Comparison of ENCODE assay signal across 1 cellular context in genomic region chr10:58465641-58466040, GRCh38.
TF ChIP-seq lines count a peak whose summit lies in the region.

No MANE protein-coding gene starts in this region.

TF ChIP-seq in H1, 55 proteins besides CTCF, POLR2A, EP300 and RAD21:
- TF ChIP-seq TCF12 (IDR thresholded peaks at IDR 0.05; ENCODE audit: low read depth, low read length) (no peak), EZH2 (IDR thresholded peaks at IDR 0.05; ENCODE audit: low read depth, low read length, severe bottlenecking) (no peak), TAF1 (IDR thresholded peaks at IDR 0.05; ENCODE audit: low read depth, low read length) (no peak), RNF2 (IDR thresholded peaks at IDR 0.05; ENCODE audit: borderline replicate concordance, low read depth, low read length, missing control alignments, poor library complexity, severe bottlenecking) (no peak), RBBP5 (IDR thresholded peaks at IDR 0.05; ENCODE audit: borderline replicate concordance, low read depth, low read length) (no peak), SIRT6 (IDR thresholded peaks at IDR 0.05; ENCODE audit: low read length) (no peak), RXRA (IDR thresholded peaks at IDR 0.05; ENCODE audit: insufficient read depth, low read depth, low read length) (no peak), CREB1 (IDR thresholded peaks at IDR 0.05) (no peak), E2F6 (IDR thresholded peaks at IDR 0.05) (no peak), SIN3A (conservative IDR thresholded peaks at IDR 0.05 in 1 of 2, IDR thresholded peaks at IDR 0.05 in 1 of 2; ENCODE audit: low read depth in 1 of 2, low read length in 2 of 2) (no peak), SAP30 (IDR thresholded peaks at IDR 0.05; ENCODE audit: insufficient read depth, insufficient replicate concordance, low read length) (no peak), BRCA1 (IDR thresholded peaks at IDR 0.05; ENCODE audit: low read depth, low read length) (no peak), CHD1 (IDR thresholded peaks at IDR 0.05; ENCODE audit: low read depth, low read length) (no peak), SIX5 (IDR thresholded peaks at IDR 0.05; ENCODE audit: low read depth, low read length) (no peak), CHD2 (IDR thresholded peaks at IDR 0.05; ENCODE audit: low read length) (no peak), CBX8 (IDR thresholded peaks at IDR 0.05; ENCODE audit: borderline replicate concordance, low read depth, low read length) (no peak), HDAC2 (IDR thresholded peaks at IDR 0.05; ENCODE audit: borderline replicate concordance in 1 of 2, low read depth in 2 of 2, low read length in 2 of 2) (no peak)
